In the genomic region with DNA sequence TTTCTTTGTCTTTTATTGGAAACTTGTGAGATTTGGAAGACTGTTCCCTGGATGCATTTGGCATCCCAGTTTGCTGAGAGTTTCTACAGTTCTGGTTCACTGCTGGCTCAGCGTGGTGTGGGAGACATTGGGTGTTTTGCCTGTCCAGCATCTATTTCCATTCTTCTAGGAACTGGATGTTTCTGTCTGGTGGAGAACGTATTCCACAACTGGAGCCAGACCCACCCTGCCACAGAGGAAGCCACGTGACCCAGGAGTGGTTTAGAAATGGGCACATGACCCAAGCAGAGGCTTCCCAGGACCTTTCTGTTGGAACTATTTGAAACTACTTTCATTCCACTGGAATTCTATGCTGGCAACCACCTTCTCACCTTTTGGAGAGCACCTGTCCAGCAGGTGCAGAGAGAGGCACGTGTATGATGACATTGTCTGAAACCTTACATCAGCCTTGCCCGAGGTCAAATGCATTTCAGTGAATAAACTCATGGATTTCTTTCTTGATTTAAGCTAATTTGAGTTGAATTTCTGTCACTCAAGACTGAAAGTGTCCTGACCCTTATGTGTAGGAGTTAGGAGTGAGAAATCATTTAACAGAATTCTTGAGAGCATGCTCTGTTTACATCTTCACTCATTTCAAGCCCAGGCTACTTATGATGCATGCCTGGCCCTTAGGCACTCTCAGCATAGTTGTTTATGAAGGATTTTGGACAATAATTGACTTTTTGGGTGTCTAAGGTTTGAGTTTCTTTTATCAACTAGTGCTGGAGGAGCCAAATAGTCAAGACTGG, we compare ENCODE assay signal across 17 cellular contexts.
DNase-seq lines count a peak whose midpoint lies in the region; ATAC-seq and FAIRE-seq lines count a peak whose summit lies in the region.
"Had no signal": no experiment of that assay in that cellular context is flagged by ENCODE, and none has a peak within 500 bp of the region (broad histone marks: within the 10 kb centered on the region; RNA-seq: fewer than 3 reads in every experiment).

No MANE protein-coding gene starts in this region.

- DNase-seq in activated CD4-positive, alpha-beta T cell treated with anti-CD3 and anti-CD28 coated beads for 36 hours = peak; percentile 41
- no peak for DNase-seq in activated CD4-positive, alpha-beta T cell treated with anti-CD3 and anti-CD28 coated beads, Interleukin-2, amount 50 U/mL, for 4 hours
- peak; percentile 47 for DNase-seq in activated CD4-positive, alpha-beta memory T cell treated with anti-CD3 and anti-CD28 coated beads for 36 hours
- DNase-seq in naive thymus-derived CD8-positive, alpha-beta T cell = no peak
- DNase-seq in HTR-8/SVneo (ENCODE audit: insufficient read length, low spot score) (no peak), NCI-H748 treated with DMSO at 0.1 percent for 48 hours (lab: John Stamatoyannopoulos, UW) (no peak), substantia nigra (lab: John Stamatoyannopoulos, UW) (no peak)
- DNase-seq: activated CD4-positive, CD25-positive, alpha-beta regulatory T cell; H7; Kasumi-1; NCI-H2081; retina; SK-N-SH had no signal

- intact Hi-C loops in activated CD4-positive, alpha-beta T cell treated with anti-CD3 and anti-CD28 coated beads for 36 hours (cut with DNase I, micrococcal nuclease) = loop anchor here (1.0 to 10.0 kb wide), 15 partner anchors 13 to 929 kb away; a partner anchor contains a TSS
- intact Hi-C loops in activated CD4-positive, alpha-beta memory T cell treated with anti-CD3 and anti-CD28 coated beads for 36 hours (cut with micrococcal nuclease) = loop anchor here (1.0 to 10.0 kb wide), 12 partner anchors 13 to 929 kb away; a partner anchor contains a TSS

- ATAC-seq in activated CD4-positive, alpha-beta T cell treated with anti-CD3 and anti-CD28 coated beads for 36 hours = peak; percentile 37
- ATAC-seq in GM18907 (IDR thresholded peaks at IDR 0.05; ENCODE audit: unreplicated experiment) = peak; percentile 41
- ATAC-seq in naive thymus-derived CD8-positive, alpha-beta T cell = no peak
- ATAC-seq: A549 had no signal

- H3K36me3 Mint-ChIP-seq in activated CD4-positive, alpha-beta T cell treated with anti-CD3 and anti-CD28 coated beads for 36 hours (ENCODE audit: low read depth) = peaks cover 42% of the 10 kb centered on the region
- peaks cover 43% of the 10 kb centered on the region for H3K36me3 Mint-ChIP-seq in activated CD4-positive, alpha-beta memory T cell treated with anti-CD3 and anti-CD28 coated beads for 36 hours
- no peaks in the 10 kb centered on the region for H3K36me3 Mint-ChIP-seq in naive thymus-derived CD8-positive, alpha-beta T cell

- POLR2A ChIA-PET in activated CD4-positive, alpha-beta T cell treated with anti-CD3 and anti-CD28 coated beads for 36 hours (lab: Charles Lee) = interaction anchor here (0.8 to 5.4 kb wide), 13 partner anchors 13 to 477 kb away, joined by 3 to 53 read pairs (median 9); no protein-coding TSS in a partner anchor
- POLR2A ChIA-PET in activated CD4-positive, alpha-beta memory T cell treated with anti-CD3 and anti-CD28 coated beads for 36 hours (lab: Charles Lee) = interaction anchor here (0.6 to 7.6 kb wide), 17 partner anchors 8 to 640 kb away, joined by 3 to 140 read pairs (median 9); a partner anchor contains a TSS
- POLR2A ChIA-PET in naive thymus-derived CD8-positive, alpha-beta T cell (lab: Charles Lee) = no interaction called here

- peak overlapping the region; percentile 80 for H3K4me3 Mint-ChIP-seq in activated CD4-positive, alpha-beta T cell treated with anti-CD3 and anti-CD28 coated beads for 36 hours
- peak overlapping the region; percentile 96 for H3K4me3 Mint-ChIP-seq in activated CD4-positive, alpha-beta memory T cell treated with anti-CD3 and anti-CD28 coated beads for 36 hours
- H3K4me3 Mint-ChIP-seq in naive thymus-derived CD8-positive, alpha-beta T cell = peak overlapping the region in 9 of 10 donors; percentile 45 to 88 (median 72)

- FAIRE-seq in HTR-8/SVneo (lab: Jason Lieb, UNC) = no peak
- FAIRE-seq: A549, islet of Langerhans had no signal

- H3K27ac ChIP-seq in substantia nigra (ENCODE audit: low read depth, low read length, poor library complexity, severe bottlenecking) = no peak overlapping the region
- H3K27ac ChIP-seq: A549, thoracic aorta had no signal

- CTCF ChIA-PET in activated CD4-positive, alpha-beta T cell treated with anti-CD3 and anti-CD28 coated beads for 36 hours (lab: Charles Lee) = interaction anchor here (0.7 to 2.9 kb wide), 9 partner anchors 10 to 200 kb away, joined by 3 to 24 read pairs (median 5); no protein-coding TSS in a partner anchor
- CTCF ChIA-PET in activated CD4-positive, alpha-beta memory T cell treated with anti-CD3 and anti-CD28 coated beads for 36 hours (lab: Charles Lee) = interaction anchor here (1.3 to 2.9 kb wide), 7 partner anchors 12 to 60 kb away, joined by 4 to 18 read pairs (median 8); no protein-coding TSS in a partner anchor

- peaks cover 4% of the 10 kb centered on the region for H3K9me3 Mint-ChIP-seq in activated CD4-positive, alpha-beta T cell treated with anti-CD3 and anti-CD28 coated beads for 36 hours (ENCODE audit: low read depth)
- no peaks in the 10 kb centered on the region for H3K9me3 Mint-ChIP-seq in activated CD4-positive, alpha-beta memory T cell treated with anti-CD3 and anti-CD28 coated beads for 36 hours
- peaks cover 0 to 2% (median 0%) of the 10 kb centered on the region in 9 donors for H3K9me3 Mint-ChIP-seq in naive thymus-derived CD8-positive, alpha-beta T cell

- H3K4me1 Mint-ChIP-seq in activated CD4-positive, alpha-beta T cell treated with anti-CD3 and anti-CD28 coated beads for 36 hours = peaks cover 77% of the 10 kb centered on the region
- peaks cover 77% of the 10 kb centered on the region for H3K4me1 Mint-ChIP-seq in activated CD4-positive, alpha-beta memory T cell treated with anti-CD3 and anti-CD28 coated beads for 36 hours (ENCODE audit: low read depth)
- H3K4me1 Mint-ChIP-seq in naive thymus-derived CD8-positive, alpha-beta T cell = peaks cover 24 to 60% (median 47%) of the 10 kb centered on the region in 4 donors

- peak overlapping the region; percentile 100 for H3K27ac Mint-ChIP-seq in activated CD4-positive, alpha-beta T cell treated with anti-CD3 and anti-CD28 coated beads for 36 hours
- H3K27ac Mint-ChIP-seq in activated CD4-positive, alpha-beta memory T cell treated with anti-CD3 and anti-CD28 coated beads for 36 hours = peak overlapping the region; percentile 100
- peak overlapping the region; percentile 28 to 98 (median 80) for H3K27ac Mint-ChIP-seq in naive thymus-derived CD8-positive, alpha-beta T cell

- no peaks in the 10 kb centered on the region for H3K27me3 Mint-ChIP-seq in activated CD4-positive, alpha-beta T cell treated with anti-CD3 and anti-CD28 coated beads for 36 hours
- no peaks in the 10 kb centered on the region for H3K27me3 Mint-ChIP-seq in activated CD4-positive, alpha-beta memory T cell treated with anti-CD3 and anti-CD28 coated beads for 36 hours
- no peaks in the 10 kb centered on the region for H3K27me3 Mint-ChIP-seq in naive thymus-derived CD8-positive, alpha-beta T cell

Comparison
In these comparisons a context has a peak if more than half of its experiments do, and no peak if none do; other contexts are left out.
1. DNase-seq: peak in activated CD4-positive, alpha-beta T cell treated with anti-CD3 and anti-CD28 coated beads for 36 hours (single experiment) and activated CD4-positive, alpha-beta memory T cell treated with anti-CD3 and anti-CD28 coated beads for 36 hours (single experiment); none in activated CD4-positive, alpha-beta T cell treated with anti-CD3 and anti-CD28 coated beads, Interleukin-2, amount 50 U/mL, for 4 hours (0 of 2), naive thymus-derived CD8-positive, alpha-beta T cell (0 of 10), HTR-8/SVneo (single experiment), NCI-H748 treated with DMSO at 0.1 percent for 48 hours (single experiment) and substantia nigra (0 of 49).
2. ATAC-seq: peak in activated CD4-positive, alpha-beta T cell treated with anti-CD3 and anti-CD28 coated beads for 36 hours (single experiment) and GM18907 (single experiment); none in naive thymus-derived CD8-positive, alpha-beta T cell (0 of 2).
3. Peak in every context shown above with its lines, with median percentiles within 50 percentile points of each other: H3K27ac Mint-ChIP-seq and H3K4me3 Mint-ChIP-seq.